Comparison of ENCODE assay signal across 12 cellular contexts in the genomic region with DNA sequence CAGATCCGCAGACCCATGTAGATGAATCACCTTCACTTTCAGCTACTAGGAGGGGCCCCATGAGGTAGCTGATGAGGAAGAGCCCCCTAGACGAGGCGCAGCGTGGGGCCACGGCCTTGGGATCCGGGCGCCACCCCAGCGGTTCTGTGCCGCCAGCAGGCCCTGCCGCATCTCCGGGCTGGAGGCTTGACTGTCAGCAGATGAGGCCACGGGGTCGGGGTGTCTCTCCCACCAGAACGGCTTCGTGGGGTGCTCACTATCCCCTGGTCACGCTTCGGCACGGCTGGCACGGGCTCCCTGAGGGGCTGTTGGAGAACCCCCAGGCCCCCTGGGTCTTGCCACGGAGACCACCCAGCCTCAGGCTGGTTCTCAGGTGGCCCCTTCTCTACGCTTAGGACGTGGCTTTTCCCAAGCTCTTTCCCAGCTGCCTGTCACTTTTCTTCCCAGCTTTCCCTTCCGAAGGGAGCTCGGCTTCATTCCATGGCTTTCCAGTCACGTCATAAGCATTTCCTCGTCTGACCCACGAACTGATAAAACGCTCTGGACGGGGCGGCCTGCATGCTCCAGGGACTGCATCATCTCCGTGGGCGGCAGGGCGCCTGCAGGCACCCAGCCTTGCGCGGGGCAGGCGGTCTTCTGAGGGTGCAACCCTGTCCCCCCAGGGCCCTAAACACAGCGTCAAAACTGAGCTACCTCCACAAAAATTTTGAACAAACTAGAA.
DNase-seq lines count a peak whose midpoint lies in the region; ATAC-seq and TF ChIP-seq lines count a peak whose summit lies in the region.
"Had no signal": no experiment of that assay in that cellular context is flagged by ENCODE, and none has a peak within 500 bp of the region (broad histone marks: within the 10 kb centered on the region; RNA-seq: fewer than 3 reads in every experiment).

No MANE protein-coding gene starts in this region.

- CTCF ChIA-PET in mammary epithelial cell (lab: Charles Lee; ENCODE audit: low non-redundant PET) = no interaction called here

- DNase-seq in Right ventricle myocardium inferior (ENCODE audit: missing footprints) = peak; percentile 86
- no peak for DNase-seq in cardiac septum (ENCODE audit: low spot score)
- peak; percentile 47 for DNase-seq in mammary epithelial cell
- no peak for DNase-seq in lung (ENCODE audit: low spot score)
- DNase-seq in aorta = peak; percentile 94 to 95
- no peak for DNase-seq in HPDE6-E6E7 (ENCODE audit: extremely low spot score)
- DNase-seq: GOT3, NCI-H1048, NCI-H82 had no signal

- H3K4me1 ChIP-seq in mammary epithelial cell (ENCODE audit: insufficient read depth, low read length) = peaks cover 30% of the 10 kb centered on the region
- no peaks in the 10 kb centered on the region for H3K4me1 ChIP-seq in lung (ENCODE audit: control insufficient read depth in 2 of 2, insufficient read depth in 2 of 2, low read length in 2 of 2)
- no peaks in the 10 kb centered on the region for H3K4me1 ChIP-seq in aorta (ENCODE audit: control insufficient read depth in 1 of 2, insufficient read depth in 2 of 2, low read length in 2 of 2)

- H3K27ac ChIP-seq in mammary epithelial cell (ENCODE audit: insufficient read depth, low read depth, low read length) = no peak overlapping the region
- peak overlapping the region; percentile 37 to 64 for H3K27ac ChIP-seq in lung (ENCODE audit: low read depth in 1 of 2, low read length in 1 of 2)
- peak overlapping the region; percentile 91 to 97 for H3K27ac ChIP-seq in aorta (ENCODE audit: low read depth in 1 of 2, low read length in 2 of 2)
- H3K27ac ChIP-seq: esophagus muscularis mucosa had no signal

- 53% methylated on average over 20 of the region's 37 CpGs for WGBS in mammary epithelial cell (ENCODE audit: low coverage, missing lambda C conversion rate)
- WGBS in lung, 2 donors = 77 to 88% methylated on average over 37 of the region's 37 CpGs
- 25 to 30% methylated on average over 37 of the region's 37 CpGs for WGBS in aorta, 2 donors

- no TSS peak for BruUV-seq in mammary epithelial cell (replicated peaks; lab: Mats Ljungman, UMichigan)

- H3K4me2 ChIP-seq in mammary epithelial cell (ENCODE audit: insufficient read depth, low read depth, low read length) = no peak overlapping the region

- intact Hi-C loops in Right ventricle myocardium inferior (cut with DNase I) (loop anchor here (1.0 kb wide), 1 partner anchor 23 kb away; no protein-coding TSS in a partner anchor), cardiac septum (cut with DNase I) (loop anchor here (10.0 kb wide), 1 partner anchor 203 kb away; no protein-coding TSS in a partner anchor), mammary epithelial cell (cut with micrococcal nuclease) (no loop called here), aorta (cut with DNase I) (loop anchor here in 1 of 2 donors (1.0 to 10.0 kb wide), 2 partner anchors 97 to 123 kb away; no protein-coding TSS in a partner anchor)

- no peak overlapping the region for H3K9ac ChIP-seq in mammary epithelial cell (ENCODE audit: insufficient read depth, low read length)

- H2AFZ ChIP-seq in mammary epithelial cell (ENCODE audit: low read depth, low read length) = peak overlapping the region; percentile 72

- TF ChIP-seq CTCF in mammary epithelial cell (conservative IDR thresholded peaks at IDR 0.05 in 1 of 2, IDR thresholded peaks at IDR 0.05 in 1 of 2; ENCODE audit: extremely low read depth in 1 of 2, insufficient read depth in 1 of 2, low read depth in 1 of 2, low read length in 2 of 2) = no peak
- TF ChIP-seq CTCF in lung (IDR thresholded peaks at IDR 0.05; ENCODE audit: control extremely low read depth, extremely low read depth) = no peak

- dilution Hi-C loops in mammary epithelial cell (cut with HindIII; ENCODE audit: low sequenced_read_pairs) = no loop called here

- ATAC-seq in Right ventricle myocardium inferior (peak; percentile 84), lung (ENCODE audit: insufficient read depth, low FRiP score) (no peak), aorta (ENCODE audit: low FRiP score) (peak; percentile 71), HG02938 (IDR thresholded peaks at IDR 0.05; ENCODE audit: unreplicated experiment) (no peak), HG03108 (IDR thresholded peaks at IDR 0.05; ENCODE audit: unreplicated experiment) (no peak)

- in situ Hi-C loops in mammary epithelial cell (cut with MboI; ENCODE audit: low sequenced_read_pairs in 2 of 2) = no loop called here

- no peaks in the 10 kb centered on the region for H4K20me1 ChIP-seq in mammary epithelial cell (ENCODE audit: insufficient read depth, low read length)

- H3K27me3 ChIP-seq in mammary epithelial cell (ENCODE audit: insufficient read depth, low read length) = no peaks in the 10 kb centered on the region
- H3K27me3 ChIP-seq in lung (ENCODE audit: control insufficient read depth, insufficient read depth) = no peaks in the 10 kb centered on the region
- no peaks in the 10 kb centered on the region for H3K27me3 ChIP-seq in aorta (ENCODE audit: control insufficient read depth in 1 of 2, insufficient read depth in 2 of 2, low read length in 1 of 2)
- H3K27me3 ChIP-seq: esophagus muscularis mucosa had no signal

- H3K79me2 ChIP-seq in mammary epithelial cell (ENCODE audit: insufficient read depth, low read length) = no peaks in the 10 kb centered on the region

- H3K36me3 ChIP-seq in mammary epithelial cell (ENCODE audit: insufficient read depth, low read length) (no peaks in the 10 kb centered on the region), lung (ENCODE audit: control insufficient read depth in 2 of 2, insufficient read depth in 2 of 2, low read length in 2 of 2) (no peaks in the 10 kb centered on the region), aorta (ENCODE audit: control insufficient read depth in 1 of 2, insufficient read depth in 2 of 2, low read length in 1 of 2) (no peaks in the 10 kb centered on the region)
- H3K36me3 ChIP-seq: esophagus muscularis mucosa had no signal

- no peaks in the 10 kb centered on the region for H3K9me3 ChIP-seq in mammary epithelial cell (replicated peaks; ENCODE audit: insufficient read depth, low read length)
- no peaks in the 10 kb centered on the region for H3K9me3 ChIP-seq in lung (ENCODE audit: control insufficient read depth in 2 of 2, insufficient read depth in 1 of 2, low read length in 1 of 2)
- no peaks in the 10 kb centered on the region for H3K9me3 ChIP-seq in aorta (ENCODE audit: control insufficient read depth, low read length)
- H3K9me3 ChIP-seq: esophagus muscularis mucosa had no signal

- H3K4me3 ChIP-seq in mammary epithelial cell (replicated peaks in 1 of 3; ENCODE audit: insufficient read depth in 1 of 3, low read depth in 2 of 3, low read length in 3 of 3) = no peak overlapping the region
- H3K4me3 ChIP-seq in lung = no peak overlapping the region
- H3K4me3 ChIP-seq in aorta (ENCODE audit: low read length in 2 of 2) = no peak overlapping the region
- H3K4me3 ChIP-seq: esophagus muscularis mucosa had no signal

Comparison
In these comparisons a context has a peak if more than half of its experiments do, and no peak if none do; other contexts are left out.
1. DNase-seq: peak in Right ventricle myocardium inferior (single experiment), mammary epithelial cell (single experiment) and aorta (2 of 2); none in cardiac septum (single experiment), lung (single experiment) and HPDE6-E6E7 (single experiment).
2. ATAC-seq: peak in Right ventricle myocardium inferior (single experiment) and aorta (single experiment); none in lung (single experiment), HG02938 (single experiment) and HG03108 (single experiment).